ENCODE assay signal across 1 cellular context in the genomic region with DNA sequence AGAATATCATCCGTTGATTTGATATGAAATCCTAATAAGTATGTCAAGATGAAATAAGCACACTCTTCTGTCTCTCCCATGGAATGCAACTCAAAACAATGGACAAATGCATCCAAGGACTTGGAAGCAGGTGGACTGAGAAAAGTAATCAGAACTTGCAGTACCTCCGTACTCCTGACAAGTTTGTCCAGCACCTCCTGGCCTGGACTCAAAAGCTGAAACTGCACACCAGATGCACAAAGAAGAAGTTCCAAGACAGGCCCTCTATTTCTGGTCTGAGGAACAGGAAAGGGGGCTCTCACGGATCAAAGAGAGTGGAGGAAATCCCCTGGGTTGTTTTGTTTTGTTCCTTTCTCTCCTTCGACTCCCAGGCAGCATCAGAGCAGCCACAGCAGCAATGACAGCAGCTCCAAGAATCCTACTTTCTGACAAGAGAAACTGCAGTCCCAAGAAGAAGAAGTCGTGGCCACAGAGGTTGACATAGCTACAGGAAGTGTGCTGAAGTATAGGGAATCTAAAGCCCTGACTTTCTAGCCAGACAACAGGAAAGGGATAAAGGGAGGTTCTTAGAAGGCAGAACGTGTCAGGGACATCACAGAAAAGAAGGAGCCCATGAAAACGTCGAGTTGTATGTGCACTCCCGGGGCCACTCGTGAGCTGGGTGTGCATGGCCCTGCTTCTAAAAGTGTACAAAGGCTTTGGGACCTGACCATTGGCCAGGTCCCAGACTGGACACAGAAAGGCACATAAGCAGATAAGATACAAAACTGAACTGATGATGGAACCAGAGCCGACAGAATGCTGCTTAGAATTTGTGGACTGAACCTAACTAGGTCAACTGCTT.
TF ChIP-seq lines count a peak whose summit lies in the region.

No MANE protein-coding gene starts in this region.

TF ChIP-seq in K562, 482 proteins besides CTCF, POLR2A, EP300 and RAD21:
- TF ChIP-seq POLR3A (IDR thresholded peaks at IDR 0.05; ENCODE audit: borderline replicate concordance, extremely low read depth, insufficient read depth, insufficient read length): no peak
- TF ChIP-seq BCOR (IDR thresholded peaks at IDR 0.05): no peak
- no peak for TF ChIP-seq KAT8 (IDR thresholded peaks at IDR 0.05; ENCODE audit: low read depth)
- no peak for TF ChIP-seq FOXM1 (IDR thresholded peaks at IDR 0.05; ENCODE audit: low read depth)
- TF ChIP-seq FOXM1 (CRISPR knock-in tag; IDR thresholded peaks at IDR 0.05; ENCODE audit: low read depth): no peak
- TF ChIP-seq, protein P1, sequence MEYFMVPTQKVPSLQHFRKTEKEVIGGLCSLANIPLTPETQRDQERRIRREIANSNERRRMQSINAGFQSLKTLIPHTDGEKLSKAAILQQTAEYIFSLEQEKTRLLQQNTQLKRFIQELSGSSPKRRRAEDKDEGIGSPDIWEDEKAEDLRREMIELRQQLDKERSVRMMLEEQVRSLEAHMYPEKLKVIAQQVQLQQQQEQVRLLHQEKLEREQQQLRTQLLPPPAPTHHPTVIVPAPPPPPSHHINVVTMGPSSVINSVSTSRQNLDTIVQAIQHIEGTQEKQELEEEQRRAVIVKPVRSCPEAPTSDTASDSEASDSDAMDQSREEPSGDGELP (CRISPR knock-in tag; IDR thresholded peaks at IDR 0.05; ENCODE audit: borderline replicate concordance): no peak
- no peak for TF ChIP-seq TAF1 (IDR thresholded peaks at IDR 0.05; ENCODE audit: control insufficient read depth, extremely low read depth, insufficient read depth, low read length, severe bottlenecking)
- TF ChIP-seq TBP (optimal IDR thresholded peaks at IDR 0.05; ENCODE audit: low read depth, low read length): no peak
- no peak for TF ChIP-seq ZNF3 (CRISPR knock-in tag; IDR thresholded peaks at IDR 0.05)
- TF ChIP-seq, protein P2, sequence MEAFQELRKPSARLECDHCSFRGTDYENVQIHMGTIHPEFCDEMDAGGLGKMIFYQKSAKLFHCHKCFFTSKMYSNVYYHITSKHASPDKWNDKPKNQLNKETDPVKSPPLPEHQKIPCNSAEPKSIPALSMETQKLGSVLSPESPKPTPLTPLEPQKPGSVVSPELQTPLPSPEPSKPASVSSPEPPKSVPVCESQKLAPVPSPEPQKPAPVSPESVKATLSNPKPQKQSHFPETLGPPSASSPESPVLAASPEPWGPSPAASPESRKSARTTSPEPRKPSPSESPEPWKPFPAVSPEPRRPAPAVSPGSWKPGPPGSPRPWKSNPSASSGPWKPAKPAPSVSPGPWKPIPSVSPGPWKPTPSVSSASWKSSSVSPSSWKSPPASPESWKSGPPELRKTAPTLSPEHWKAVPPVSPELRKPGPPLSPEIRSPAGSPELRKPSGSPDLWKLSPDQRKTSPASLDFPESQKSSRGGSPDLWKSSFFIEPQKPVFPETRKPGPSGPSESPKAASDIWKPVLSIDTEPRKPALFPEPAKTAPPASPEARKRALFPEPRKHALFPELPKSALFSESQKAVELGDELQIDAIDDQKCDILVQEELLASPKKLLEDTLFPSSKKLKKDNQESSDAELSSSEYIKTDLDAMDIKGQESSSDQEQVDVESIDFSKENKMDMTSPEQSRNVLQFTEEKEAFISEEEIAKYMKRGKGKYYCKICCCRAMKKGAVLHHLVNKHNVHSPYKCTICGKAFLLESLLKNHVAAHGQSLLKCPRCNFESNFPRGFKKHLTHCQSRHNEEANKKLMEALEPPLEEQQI (IDR thresholded peaks at IDR 0.05): no peak
- TF ChIP-seq, protein P3, sequence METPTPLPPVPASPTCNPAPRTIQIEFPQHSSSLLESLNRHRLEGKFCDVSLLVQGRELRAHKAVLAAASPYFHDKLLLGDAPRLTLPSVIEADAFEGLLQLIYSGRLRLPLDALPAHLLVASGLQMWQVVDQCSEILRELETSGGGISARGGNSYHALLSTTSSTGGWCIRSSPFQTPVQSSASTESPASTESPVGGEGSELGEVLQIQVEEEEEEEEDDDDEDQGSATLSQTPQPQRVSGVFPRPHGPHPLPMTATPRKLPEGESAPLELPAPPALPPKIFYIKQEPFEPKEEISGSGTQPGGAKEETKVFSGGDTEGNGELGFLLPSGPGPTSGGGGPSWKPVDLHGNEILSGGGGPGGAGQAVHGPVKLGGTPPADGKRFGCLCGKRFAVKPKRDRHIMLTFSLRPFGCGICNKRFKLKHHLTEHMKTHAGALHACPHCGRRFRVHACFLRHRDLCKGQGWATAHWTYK (CRISPR knock-in tag; IDR thresholded peaks at IDR 0.05): no peak
- TF ChIP-seq ZNF133 (CRISPR knock-in tag; IDR thresholded peaks at IDR 0.05): no peak
- no peak for TF ChIP-seq NCOA6 (IDR thresholded peaks at IDR 0.05)
- TF ChIP-seq NFE2L1 (tag; IDR thresholded peaks at IDR 0.05; ENCODE audit: borderline replicate concordance, low read depth): no peak
- TF ChIP-seq CC2D1A (IDR thresholded peaks at IDR 0.05): no peak
- no peak for TF ChIP-seq ZC3H8 (IDR thresholded peaks at IDR 0.05)
- no peak for TF ChIP-seq ZBED1 (IDR thresholded peaks at IDR 0.05)
- TF ChIP-seq, protein P4, sequence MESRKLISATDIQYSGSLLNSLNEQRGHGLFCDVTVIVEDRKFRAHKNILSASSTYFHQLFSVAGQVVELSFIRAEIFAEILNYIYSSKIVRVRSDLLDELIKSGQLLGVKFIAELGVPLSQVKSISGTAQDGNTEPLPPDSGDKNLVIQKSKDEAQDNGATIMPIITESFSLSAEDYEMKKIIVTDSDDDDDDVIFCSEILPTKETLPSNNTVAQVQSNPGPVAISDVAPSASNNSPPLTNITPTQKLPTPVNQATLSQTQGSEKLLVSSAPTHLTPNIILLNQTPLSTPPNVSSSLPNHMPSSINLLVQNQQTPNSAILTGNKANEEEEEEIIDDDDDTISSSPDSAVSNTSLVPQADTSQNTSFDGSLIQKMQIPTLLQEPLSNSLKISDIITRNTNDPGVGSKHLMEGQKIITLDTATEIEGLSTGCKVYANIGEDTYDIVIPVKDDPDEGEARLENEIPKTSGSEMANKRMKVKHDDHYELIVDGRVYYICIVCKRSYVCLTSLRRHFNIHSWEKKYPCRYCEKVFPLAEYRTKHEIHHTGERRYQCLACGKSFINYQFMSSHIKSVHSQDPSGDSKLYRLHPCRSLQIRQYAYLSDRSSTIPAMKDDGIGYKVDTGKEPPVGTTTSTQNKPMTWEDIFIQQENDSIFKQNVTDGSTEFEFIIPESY (CRISPR knock-in tag; IDR thresholded peaks at IDR 0.05): no peak
- TF ChIP-seq RHOXF2B (CRISPR knock-in tag; conservative IDR thresholded peaks at IDR 0.05): no peak
- TF ChIP-seq HMGN3 (IDR thresholded peaks at IDR 0.05; ENCODE audit: borderline replicate concordance, extremely low read depth, insufficient read length, low read depth, low read length): no peak
- TF ChIP-seq HNRNPUL1 (IDR thresholded peaks at IDR 0.05; ENCODE audit: low read length): no peak
